ENCODE assay signal across 10 cellular contexts in genomic region chr11:122202161-122202950, GRCh38.
A peak's percentile ranks its signal among the peaks of the same experiment; 100 is the strongest.
DNase-seq lines count a peak whose midpoint lies in the region; ATAC-seq and TF ChIP-seq lines count a peak whose summit lies in the region.
"Had no signal": no experiment of that assay in that cellular context is flagged by ENCODE, and none has a peak within 500 bp of the region (broad histone marks: within the 10 kb centered on the region; RNA-seq: fewer than 3 reads in every experiment).

No MANE protein-coding gene starts in this region.

- DNase-seq in AG08395 (ENCODE audit: low spot score) (peak; percentile 62), NCI-H226 (peak; percentile 79), COLO829 (ENCODE audit: low spot score) (no peak), NCI-H526 treated with DMSO at 0.1 percent for 48 hours (lab: John Stamatoyannopoulos, UW) (no peak), NCI-H1436 treated with DMSO at 0.1 percent for 48 hours (lab: John Stamatoyannopoulos, UW) (no peak)

- peaks cover 4% of the 10 kb centered on the region for H3K27me3 Mint-ChIP-seq in nephron (ENCODE audit: low read depth)

- peak; percentile 18 for ATAC-seq in esophagus mucosa
- ATAC-seq in GM21576 (IDR thresholded peaks at IDR 0.05; ENCODE audit: unreplicated experiment): no peak

- no peak for TF ChIP-seq CTCF in nephron (IDR thresholded peaks at IDR 0.05; ENCODE audit: unreplicated experiment in 3 of 3)

- peak overlapping the region; percentile 88 to 100 (median 99) for H3K27ac Mint-ChIP-seq in nephron
- H3K27ac Mint-ChIP-seq: activated CD4-positive, alpha-beta T cell treated with anti-CD3 and anti-CD28 coated beads, Interleukin-2, amount 10 ng/mL, durations not matched to agents 24 days and 14 days; CD8-positive, alpha-beta memory T cell had no signal

- peaks cover 3% of the 10 kb centered on the region for H3K36me3 Mint-ChIP-seq in nephron (ENCODE audit: low read depth)

- H3K4me3 Mint-ChIP-seq in nephron: peak overlapping the region; percentile 88 to 89 (median 89)
- H3K4me3 Mint-ChIP-seq: activated CD4-positive, alpha-beta T cell treated with anti-CD3 and anti-CD28 coated beads, Interleukin-2, amount 10 ng/mL, durations not matched to agents 24 days and 14 days; CD8-positive, alpha-beta memory T cell had no signal

- no peaks in the 10 kb centered on the region for H3K9me3 Mint-ChIP-seq in nephron
- H3K9me3 Mint-ChIP-seq: activated CD4-positive, alpha-beta T cell treated with anti-CD3 and anti-CD28 coated beads, Interleukin-2, amount 10 ng/mL, durations not matched to agents 24 days and 14 days; CD8-positive, alpha-beta memory T cell had no signal

- peaks cover 63% of the 10 kb centered on the region for H3K4me1 Mint-ChIP-seq in nephron
- H3K4me1 Mint-ChIP-seq: CD8-positive, alpha-beta memory T cell had no signal

Comparison
In these comparisons a context has a peak if more than half of its experiments do, and no peak if none do; other contexts are left out.
1. DNase-seq: peak in AG08395 (single experiment) and NCI-H226 (single experiment); none in COLO829 (single experiment), NCI-H526 treated with DMSO at 0.1 percent for 48 hours (single experiment) and NCI-H1436 treated with DMSO at 0.1 percent for 48 hours (single experiment).